Comparison of ENCODE assay signal across 19 cellular contexts in the genomic region with DNA sequence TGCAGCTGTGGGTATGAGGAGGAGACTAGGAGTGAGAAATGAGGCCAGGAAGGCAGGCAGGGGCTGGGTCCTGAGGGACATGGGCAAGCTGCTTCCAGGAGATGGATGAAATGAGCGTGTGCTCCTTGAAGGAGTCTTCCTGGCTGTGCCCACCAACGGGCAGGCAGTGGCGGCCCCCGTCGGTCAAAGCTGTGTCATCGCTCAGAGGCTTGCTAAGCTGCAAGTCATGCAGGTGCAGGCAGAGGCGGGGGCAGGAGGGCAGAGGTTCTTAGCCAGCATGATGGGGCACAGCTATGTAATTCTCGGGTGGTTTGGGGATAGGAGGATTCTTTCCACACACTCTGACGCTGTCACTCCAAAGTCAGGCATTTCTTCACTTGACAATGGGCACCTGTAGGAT. TPM values are rescaled to one million over a fixed set of nuclear protein-coding genes. Genes with fewer than 3 reads are reported as not detected.
DNase-seq lines count a peak whose midpoint lies in the region; ATAC-seq and TF ChIP-seq lines count a peak whose summit lies in the region.
"Had no signal": no experiment of that assay in that cellular context is flagged by ENCODE, and none has a peak within 500 bp of the region (broad histone marks: within the 10 kb centered on the region; RNA-seq: fewer than 3 reads in every experiment).

No MANE protein-coding gene starts in this region.

- H3K36me3 ChIP-seq in OCI-LY3 (replicated peaks; ENCODE audit: low read depth, low read length) (no peaks in the 10 kb centered on the region), osteoblast (ENCODE audit: insufficient read depth, low read length) (no peaks in the 10 kb centered on the region)
- H3K36me3 ChIP-seq: pancreas had no signal

- no peaks in the 10 kb centered on the region for H3K9me3 ChIP-seq in OCI-LY3 (ENCODE audit: insufficient read depth, low read length)
- no peaks in the 10 kb centered on the region for H3K9me3 ChIP-seq in osteoblast (ENCODE audit: low read depth, low read length)
- H3K9me3 ChIP-seq: pancreas had no signal

- H4K20me1 ChIP-seq in OCI-LY3 (ENCODE audit: insufficient read depth, low read length), result no peaks in the 10 kb centered on the region
- no peaks in the 10 kb centered on the region for H4K20me1 ChIP-seq in osteoblast (ENCODE audit: insufficient read depth, low read length)

- 0 out of 2 replicates have a peak overlapping the region, but pooled peaks have one; percentile 2 for H2AFZ ChIP-seq in OCI-LY3 (ENCODE audit: low read depth, low read length)
- no peak overlapping the region for H2AFZ ChIP-seq in osteoblast (ENCODE audit: low read length)

- H3K4me1 ChIP-seq in OCI-LY3 (ENCODE audit: low read length), result peaks cover 70% of the 10 kb centered on the region
- H3K4me1 ChIP-seq in osteoblast (ENCODE audit: insufficient read depth, low read length), result peaks cover 25% of the 10 kb centered on the region

- H3K4me2 ChIP-seq in OCI-LY3 (ENCODE audit: low read length), result peak overlapping the region; percentile 84
- H3K4me2 ChIP-seq in osteoblast (ENCODE audit: insufficient read depth, low read length), result no peak overlapping the region

- peak; percentile 58 for TF ChIP-seq CTCF in OCI-LY3 (IDR thresholded peaks at IDR 0.05; ENCODE audit: low read depth, low read length)
- TF ChIP-seq CTCF in osteoblast (IDR thresholded peaks at IDR 0.05; ENCODE audit: extremely low read depth, low read depth, low read length), result peak; percentile 5
- TF ChIP-seq CTCF in GM13977 (IDR thresholded peaks at IDR 0.05; ENCODE audit: extremely low read depth, insufficient read depth, missing control alignments), result no peak

- peaks cover 4% of the 10 kb centered on the region for H3K4me1 Mint-ChIP-seq in activated T-cell treated with anti-CD3 and anti-CD28 coated beads, Interleukin-2, amount 50 U/mL, for 4 hours (ENCODE audit: low read depth)

- H3K4me3 ChIP-seq in OCI-LY3 (ENCODE audit: low read length), result peak overlapping the region; percentile 64
- H3K4me3 ChIP-seq in osteoblast (ENCODE audit: insufficient read depth, low read length), result no peak overlapping the region
- H3K4me3 ChIP-seq: pancreas, skin epidermis had no signal

- no peaks in the 10 kb centered on the region for H3K79me2 ChIP-seq in OCI-LY3 (ENCODE audit: low read length)
- H3K79me2 ChIP-seq in osteoblast (ENCODE audit: insufficient read depth, low read length), result no peaks in the 10 kb centered on the region

- DNase-seq in Daoy (ENCODE audit: low read depth), result peak; percentile 40
- no peak for DNase-seq in epithelial cell of prostate (ENCODE audit: low read depth, low spot score)
- DNase-seq in osteoblast (ENCODE audit: insufficient read length, low spot score, missing footprints), result no peak
- no peak for DNase-seq in activated T-cell treated with anti-CD3 and anti-CD28 coated beads, Interleukin-2, amount 50 U/mL, for 4 hours
- DNase-seq in GM13977 (ENCODE audit: low spot score), result no peak
- DNase-seq in NCI-H510A (lab: John Stamatoyannopoulos, UW), result no peak
- DNase-seq in GDM1 (lab: John Stamatoyannopoulos, UW), result no peak
- DNase-seq: activated CD4-positive, alpha-beta T cell treated with anti-CD3 and anti-CD28 coated beads, Interleukin-2, amount 50 U/mL, for 4 hours; activated T-cell treated with anti-CD3 and anti-CD28 coated beads, Interleukin-2, amount 50 U/mL, for 24 hours; caudate nucleus; DMS153; MM.1S; NCI-H2081; NCI-H774; stimulated activated naive CD4-positive, alpha-beta T cell had no signal

- H3K4me3 Mint-ChIP-seq in activated T-cell treated with anti-CD3 and anti-CD28 coated beads, Interleukin-2, amount 50 U/mL, for 4 hours, result no peak overlapping the region
- H3K4me3 Mint-ChIP-seq: activated T-cell treated with anti-CD3 and anti-CD28 coated beads, Interleukin-2, amount 50 U/mL, for 24 hours had no signal

- ATAC-seq in activated T-cell treated with anti-CD3 and anti-CD28 coated beads, Interleukin-2, amount 50 U/mL, for 4 hours, result no peak
- ATAC-seq: pancreas, Right ventricle myocardium inferior had no signal

- H3K27me3 Mint-ChIP-seq in activated T-cell treated with anti-CD3 and anti-CD28 coated beads, Interleukin-2, amount 50 U/mL, for 4 hours (ENCODE audit: low read depth), result peaks cover 40% of the 10 kb centered on the region

- in situ Hi-C loops in GM13977 (cut with MboI; ENCODE audit: low pct_unique_long_range_greater_than_20kb, low sequenced_read_pairs, unreplicated experiment), result no loop called here

- H3K27ac ChIP-seq in OCI-LY3 (ENCODE audit: low read length) (peak overlapping the region; percentile 81), epithelial cell of prostate (peak overlapping the region; percentile 66), osteoblast (ENCODE audit: low read depth, low read length) (no peak overlapping the region)
- H3K27ac ChIP-seq: pancreas, skin epidermis had no signal

- H3K36me3 Mint-ChIP-seq in activated T-cell treated with anti-CD3 and anti-CD28 coated beads, Interleukin-2, amount 50 U/mL, for 4 hours (ENCODE audit: insufficient read depth), result no peaks in the 10 kb centered on the region

- H3K9me3 Mint-ChIP-seq in activated T-cell treated with anti-CD3 and anti-CD28 coated beads, Interleukin-2, amount 50 U/mL, for 4 hours, result no peaks in the 10 kb centered on the region
- H3K9me3 Mint-ChIP-seq: activated T-cell treated with anti-CD3 and anti-CD28 coated beads, Interleukin-2, amount 50 U/mL, for 24 hours had no signal

- H3K27me3 ChIP-seq in OCI-LY3 (ENCODE audit: low read depth, low read length), result no peaks in the 10 kb centered on the region
- H3K27me3 ChIP-seq in osteoblast (ENCODE audit: insufficient read depth, low read length), result no peaks in the 10 kb centered on the region
- H3K27me3 ChIP-seq: pancreas had no signal

- peak overlapping the region; percentile 53 for H3K9ac ChIP-seq in OCI-LY3 (ENCODE audit: low read length)

RNA-seq across cellular contexts. Expression of gene PEX26, which starts 12.5 kb away (rescaled TPM):
- total RNA-seq in Daoy (2014; rRNA removed; shearing (Covaris generic)), result 15.4 and 20.8 TPM in 2 replicates
- 25.3 and 26.8 TPM in 2 replicates for total RNA-seq in osteoblast
- 10 to 100 TPM; 51.3 to 68.3 (median 58.2) TPM for total RNA-seq in activated T-cell treated with anti-CD3 and anti-CD28 coated beads, Interleukin-2, amount 50 U/mL, for 4 hours

RNA-seq across cellular contexts. Expression of gene MICAL3, which starts 40.9 kb away (rescaled TPM):
- 15.4 and 26.2 TPM in 2 replicates for total RNA-seq in Daoy (2014; rRNA removed; shearing (Covaris generic))
- total RNA-seq in osteoblast, result 35.1 and 39.5 TPM in 2 replicates
- total RNA-seq in activated T-cell treated with anti-CD3 and anti-CD28 coated beads, Interleukin-2, amount 50 U/mL, for 4 hours, result 10 to 100 TPM; 33.9 to 39.6 (median 35.1) TPM

RNA-seq across cellular contexts. Expression of gene TUBA8, which starts 45.4 kb away (rescaled TPM):
- 3.3 TPM in 1 of 2 replicates, not detected in the other for total RNA-seq in Daoy (2014; rRNA removed; shearing (Covaris generic))
- 0.29 and 0.36 TPM in 2 replicates for total RNA-seq in osteoblast
- total RNA-seq in activated T-cell treated with anti-CD3 and anti-CD28 coated beads, Interleukin-2, amount 50 U/mL, for 4 hours, result 1 to 10 TPM; 1.5 to 3.9 (median 2.1) TPM
